In genomic region chr2:133666621-133667020, GRCh38 we compare ENCODE assay signal across 17 cellular contexts.
"Had no signal": no experiment of that assay in that cellular context is flagged by ENCODE, and none has a peak within 500 bp of the region (broad histone marks: within the 10 kb centered on the region; RNA-seq: fewer than 3 reads in every experiment).

No MANE protein-coding gene starts in this region.

- ATAC-seq: activated T-cell treated with anti-CD3 and anti-CD28 coated beads, Interleukin-2, amount 50 U/mL, for 72 hours; gastroesophageal sphincter; heart right ventricle; T-helper 17 cell had no signal

- DNase-seq: activated CD4-positive, alpha-beta T cell treated with anti-CD3 and anti-CD28 coated beads for 1 hour; activated CD8-positive, alpha-beta memory T cell treated with anti-CD3 and anti-CD28 coated beads for 24 hours; activated CD8-positive, alpha-beta memory T cell treated with anti-CD3 and anti-CD28 coated beads, Interleukin-2, amount 50 U/mL, for 48 hours; activated gamma-delta T cell; activated T-cell treated with anti-CD3 and anti-CD28 coated beads, Interleukin-2, amount 50 U/mL, for 72 hours; effector memory CD4-positive, alpha-beta T cell; heart right ventricle; posterior cingulate gyrus; stimulated activated naive CD4-positive, alpha-beta T cell; T-helper 17 cell; thyroid gland had no signal

- H3K36me3 Mint-ChIP-seq: activated naive CD4-positive, alpha-beta T cell treated with anti-CD3 and anti-CD28 coated beads, Interleukin-2, amount 50 U/mL, for 24 hours had no signal

- H3K4me1 ChIP-seq: ascending aorta, gastroesophageal sphincter, heart right ventricle, thyroid gland had no signal

- H3K27ac ChIP-seq: ascending aorta, cardiac muscle cell, gastroesophageal sphincter, heart right ventricle, thyroid gland, VCaP had no signal

- H3K4me3 Mint-ChIP-seq: activated naive CD4-positive, alpha-beta T cell treated with anti-CD3 and anti-CD28 coated beads, Interleukin-2, amount 50 U/mL, for 24 hours; activated T-cell treated with anti-CD3 and anti-CD28 coated beads, Interleukin-2, amount 50 U/mL, for 72 hours; nephron; T-helper 17 cell had no signal

- H3K27me3 Mint-ChIP-seq: activated naive CD4-positive, alpha-beta T cell treated with anti-CD3 and anti-CD28 coated beads, Interleukin-2, amount 50 U/mL, for 24 hours; T-helper 17 cell had no signal

- H3K4me1 Mint-ChIP-seq: activated naive CD4-positive, alpha-beta T cell treated with anti-CD3 and anti-CD28 coated beads, Interleukin-2, amount 50 U/mL, for 24 hours; T-helper 17 cell had no signal

- H3K4me3 ChIP-seq: ascending aorta, cardiac muscle cell, gastroesophageal sphincter, heart right ventricle, thyroid gland had no signal

- H3K36me3 ChIP-seq: ascending aorta, cardiac muscle cell, gastroesophageal sphincter, heart right ventricle, thyroid gland had no signal

- H3K27ac Mint-ChIP-seq: activated naive CD4-positive, alpha-beta T cell treated with anti-CD3 and anti-CD28 coated beads, Interleukin-2, amount 50 U/mL, for 24 hours; activated T-cell treated with anti-CD3 and anti-CD28 coated beads, Interleukin-2, amount 50 U/mL, for 72 hours; nephron; T-helper 17 cell had no signal

- H3K9me3 ChIP-seq: thyroid gland had no signal

- H3K27me3 ChIP-seq: ascending aorta, cardiac muscle cell, gastroesophageal sphincter, heart right ventricle, thyroid gland had no signal
